1 cellular context compared by ENCODE assay signal in the genomic region with DNA sequence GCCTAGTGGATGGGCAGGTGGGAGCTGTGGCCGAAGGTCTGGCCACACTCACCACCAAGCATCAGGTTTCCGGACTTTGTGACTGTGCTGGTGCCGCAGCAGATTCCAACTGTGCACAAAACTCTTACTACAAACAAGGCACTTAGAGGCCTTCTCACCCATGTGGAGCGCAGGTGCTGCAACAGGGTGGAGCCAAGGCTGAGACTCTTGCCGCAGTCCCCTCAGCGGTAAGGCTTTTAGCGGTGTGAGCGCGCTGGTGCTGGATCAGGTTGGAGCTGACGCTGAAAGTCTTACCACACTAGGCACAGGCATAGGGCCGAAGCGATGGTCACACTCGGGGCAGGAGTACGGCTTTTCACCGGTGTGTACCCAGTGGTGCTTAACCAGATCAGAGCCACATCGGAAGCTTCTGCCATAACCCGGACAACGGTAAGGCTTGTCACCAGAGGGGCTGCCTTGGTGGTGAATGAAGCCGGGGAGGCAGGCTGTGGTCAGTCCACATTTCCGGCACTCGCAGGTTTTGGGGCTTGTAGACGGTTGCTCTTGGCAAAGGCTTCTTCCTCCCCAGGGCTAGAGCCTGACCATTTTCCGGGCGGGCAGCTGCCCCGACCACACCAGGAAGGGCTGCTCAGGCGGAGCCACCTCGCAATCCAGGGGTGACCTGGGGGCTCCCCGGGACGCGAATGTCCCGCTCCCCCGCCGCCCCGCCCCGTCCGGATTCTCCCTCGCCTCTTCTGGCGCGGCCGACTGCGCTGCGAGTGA.
TF ChIP-seq lines count a peak whose summit lies in the region.

No MANE protein-coding gene starts in this region.

TF ChIP-seq in K562, 482 proteins besides CTCF, POLR2A, EP300 and RAD21 (continued from another document and continues in another):
- peak; percentile 56; the same call in 1 of the 2 replicates for TF ChIP-seq TOE1 (IDR thresholded peaks at IDR 0.05; ENCODE audit: borderline replicate concordance)
- no peak for TF ChIP-seq TOE1 (CRISPR knock-in tag; IDR thresholded peaks at IDR 0.05; ENCODE audit: borderline replicate concordance, low read depth)
- TF ChIP-seq, protein P1, sequence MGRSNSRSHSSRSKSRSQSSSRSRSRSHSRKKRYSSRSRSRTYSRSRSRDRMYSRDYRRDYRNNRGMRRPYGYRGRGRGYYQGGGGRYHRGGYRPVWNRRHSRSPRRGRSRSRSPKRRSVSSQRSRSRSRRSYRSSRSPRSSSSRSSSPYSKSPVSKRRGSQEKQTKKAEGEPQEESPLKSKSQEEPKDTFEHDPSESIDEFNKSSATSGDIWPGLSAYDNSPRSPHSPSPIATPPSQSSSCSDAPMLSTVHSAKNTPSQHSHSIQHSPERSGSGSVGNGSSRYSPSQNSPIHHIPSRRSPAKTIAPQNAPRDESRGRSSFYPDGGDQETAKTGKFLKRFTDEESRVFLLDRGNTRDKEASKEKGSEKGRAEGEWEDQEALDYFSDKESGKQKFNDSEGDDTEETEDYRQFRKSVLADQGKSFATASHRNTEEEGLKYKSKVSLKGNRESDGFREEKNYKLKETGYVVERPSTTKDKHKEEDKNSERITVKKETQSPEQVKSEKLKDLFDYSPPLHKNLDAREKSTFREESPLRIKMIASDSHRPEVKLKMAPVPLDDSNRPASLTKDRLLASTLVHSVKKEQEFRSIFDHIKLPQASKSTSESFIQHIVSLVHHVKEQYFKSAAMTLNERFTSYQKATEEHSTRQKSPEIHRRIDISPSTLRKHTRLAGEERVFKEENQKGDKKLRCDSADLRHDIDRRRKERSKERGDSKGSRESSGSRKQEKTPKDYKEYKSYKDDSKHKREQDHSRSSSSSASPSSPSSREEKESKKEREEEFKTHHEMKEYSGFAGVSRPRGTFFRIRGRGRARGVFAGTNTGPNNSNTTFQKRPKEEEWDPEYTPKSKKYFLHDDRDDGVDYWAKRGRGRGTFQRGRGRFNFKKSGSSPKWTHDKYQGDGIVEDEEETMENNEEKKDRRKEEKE (IDR thresholded peaks at IDR 0.05; ENCODE audit: borderline replicate concordance in 1 of 2, control insufficient read depth in 1 of 2, low read depth in 2 of 2, low read length in 1 of 2): no peak
- peak; percentile 81; the same call in 1 of the 2 replicates for TF ChIP-seq XRCC5 (IDR thresholded peaks at IDR 0.05; ENCODE audit: low read depth, low read length)
- TF ChIP-seq, protein P2, sequence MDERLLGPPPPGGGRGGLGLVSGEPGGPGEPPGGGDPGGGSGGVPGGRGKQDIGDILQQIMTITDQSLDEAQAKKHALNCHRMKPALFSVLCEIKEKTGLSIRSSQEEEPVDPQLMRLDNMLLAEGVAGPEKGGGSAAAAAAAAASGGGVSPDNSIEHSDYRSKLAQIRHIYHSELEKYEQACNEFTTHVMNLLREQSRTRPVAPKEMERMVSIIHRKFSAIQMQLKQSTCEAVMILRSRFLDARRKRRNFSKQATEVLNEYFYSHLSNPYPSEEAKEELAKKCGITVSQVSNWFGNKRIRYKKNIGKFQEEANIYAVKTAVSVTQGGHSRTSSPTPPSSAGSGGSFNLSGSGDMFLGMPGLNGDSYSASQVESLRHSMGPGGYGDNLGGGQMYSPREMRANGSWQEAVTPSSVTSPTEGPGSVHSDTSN (CRISPR knock-in tag; IDR thresholded peaks at IDR 0.05; ENCODE audit: low read depth): no peak
- TF ChIP-seq, protein P2 (tag; conservative IDR thresholded peaks at IDR 0.05; ENCODE audit: low read depth): no peak
- 0 out of 2 replicates have a peak, but pooled peaks have one; percentile 47 for TF ChIP-seq E2F3 (CRISPR knock-in tag; IDR thresholded peaks at IDR 0.05)
- TF ChIP-seq JUND (IDR thresholded peaks at IDR 0.05; ENCODE audit: borderline replicate concordance, low read depth, low read length): no peak
- TF ChIP-seq JUND (tag; IDR thresholded peaks at IDR 0.05; ENCODE audit: borderline replicate concordance, low read depth, low read length): no peak
- no peak for TF ChIP-seq ZNF561 (CRISPR knock-in tag; conservative IDR thresholded peaks at IDR 0.05)
- TF ChIP-seq CXXC5 (CRISPR knock-in tag; IDR thresholded peaks at IDR 0.05): peak; percentile 25
- TF ChIP-seq NEUROD1 (IDR thresholded peaks at IDR 0.05; ENCODE audit: borderline replicate concordance, low read depth, low read length, partially characterized antibody): no peak
- TF ChIP-seq NCOA1 (IDR thresholded peaks at IDR 0.05; ENCODE audit: low read depth): 0 out of 2 replicates have a peak, but pooled peaks have one; percentile 20
- peak in 1 of 2 experiments; percentile 9; a peak in 1 of 4 replicates for TF ChIP-seq MAZ (CRISPR knock-in tag; conservative IDR thresholded peaks at IDR 0.05 in 1 of 2, IDR thresholded peaks at IDR 0.05 in 1 of 2)
- TF ChIP-seq L3MBTL2 (IDR thresholded peaks at IDR 0.05): peak; percentile 70
- TF ChIP-seq CBFA2T2 (conservative IDR thresholded peaks at IDR 0.05): no peak
- TF ChIP-seq, protein P3, sequence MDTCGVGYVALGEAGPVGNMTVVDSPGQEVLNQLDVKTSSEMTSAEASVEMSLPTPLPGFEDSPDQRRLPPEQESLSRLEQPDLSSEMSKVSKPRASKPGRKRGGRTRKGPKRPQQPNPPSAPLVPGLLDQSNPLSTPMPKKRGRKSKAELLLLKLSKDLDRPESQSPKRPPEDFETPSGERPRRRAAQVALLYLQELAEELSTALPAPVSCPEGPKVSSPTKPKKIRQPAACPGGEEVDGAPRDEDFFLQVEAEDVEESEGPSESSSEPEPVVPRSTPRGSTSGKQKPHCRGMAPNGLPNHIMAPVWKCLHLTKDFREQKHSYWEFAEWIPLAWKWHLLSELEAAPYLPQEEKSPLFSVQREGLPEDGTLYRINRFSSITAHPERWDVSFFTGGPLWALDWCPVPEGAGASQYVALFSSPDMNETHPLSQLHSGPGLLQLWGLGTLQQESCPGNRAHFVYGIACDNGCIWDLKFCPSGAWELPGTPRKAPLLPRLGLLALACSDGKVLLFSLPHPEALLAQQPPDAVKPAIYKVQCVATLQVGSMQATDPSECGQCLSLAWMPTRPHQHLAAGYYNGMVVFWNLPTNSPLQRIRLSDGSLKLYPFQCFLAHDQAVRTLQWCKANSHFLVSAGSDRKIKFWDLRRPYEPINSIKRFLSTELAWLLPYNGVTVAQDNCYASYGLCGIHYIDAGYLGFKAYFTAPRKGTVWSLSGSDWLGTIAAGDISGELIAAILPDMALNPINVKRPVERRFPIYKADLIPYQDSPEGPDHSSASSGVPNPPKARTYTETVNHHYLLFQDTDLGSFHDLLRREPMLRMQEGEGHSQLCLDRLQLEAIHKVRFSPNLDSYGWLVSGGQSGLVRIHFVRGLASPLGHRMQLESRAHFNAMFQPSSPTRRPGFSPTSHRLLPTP (IDR thresholded peaks at IDR 0.05; ENCODE audit: borderline replicate concordance, extremely low read depth, insufficient read length): no peak
- TF ChIP-seq TAF1 (IDR thresholded peaks at IDR 0.05; ENCODE audit: control insufficient read depth, extremely low read depth, insufficient read depth, low read length, severe bottlenecking): peak; percentile 61
- 0 out of 2 replicates have a peak, but pooled peaks have one; percentile 7 for TF ChIP-seq TCF7 (IDR thresholded peaks at IDR 0.05; ENCODE audit: borderline replicate concordance)
- TF ChIP-seq STAT5A (IDR thresholded peaks at IDR 0.05; ENCODE audit: borderline replicate concordance, low read length): no peak
- TF ChIP-seq ZNF143 (CRISPR knock-in tag; IDR thresholded peaks at IDR 0.05): peak; percentile 57; the same call in 1 of the 2 replicates
- TF ChIP-seq POLR2G (IDR thresholded peaks at IDR 0.05; ENCODE audit: low read depth, low read length): peak; percentile 36; the same call in 1 of the 2 replicates
- TF ChIP-seq NRF1 (conservative IDR thresholded peaks at IDR 0.05 in 1 of 2, IDR thresholded peaks at IDR 0.05 in 1 of 2): peak; percentile 49 to 67; a peak in 3 of 4 replicates
- TF ChIP-seq THRAP3 (IDR thresholded peaks at IDR 0.05; ENCODE audit: borderline replicate concordance): no peak
- TF ChIP-seq BRD4 (IDR thresholded peaks at IDR 0.05): 0 out of 2 replicates have a peak, but pooled peaks have one; percentile 5
- TF ChIP-seq, protein P4, sequence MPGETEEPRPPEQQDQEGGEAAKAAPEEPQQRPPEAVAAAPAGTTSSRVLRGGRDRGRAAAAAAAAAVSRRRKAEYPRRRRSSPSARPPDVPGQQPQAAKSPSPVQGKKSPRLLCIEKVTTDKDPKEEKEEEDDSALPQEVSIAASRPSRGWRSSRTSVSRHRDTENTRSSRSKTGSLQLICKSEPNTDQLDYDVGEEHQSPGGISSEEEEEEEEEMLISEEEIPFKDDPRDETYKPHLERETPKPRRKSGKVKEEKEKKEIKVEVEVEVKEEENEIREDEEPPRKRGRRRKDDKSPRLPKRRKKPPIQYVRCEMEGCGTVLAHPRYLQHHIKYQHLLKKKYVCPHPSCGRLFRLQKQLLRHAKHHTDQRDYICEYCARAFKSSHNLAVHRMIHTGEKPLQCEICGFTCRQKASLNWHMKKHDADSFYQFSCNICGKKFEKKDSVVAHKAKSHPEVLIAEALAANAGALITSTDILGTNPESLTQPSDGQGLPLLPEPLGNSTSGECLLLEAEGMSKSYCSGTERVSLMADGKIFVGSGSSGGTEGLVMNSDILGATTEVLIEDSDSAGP (CRISPR knock-in tag; IDR thresholded peaks at IDR 0.05): no peak
- no peak for TF ChIP-seq SRF (CRISPR knock-in tag; IDR thresholded peaks at IDR 0.05)
- peak; percentile 44; the same call in 1 of the 2 replicates for TF ChIP-seq EP400 (IDR thresholded peaks at IDR 0.05)
- TF ChIP-seq CBX8 (IDR thresholded peaks at IDR 0.05; ENCODE audit: borderline replicate concordance, extremely low read depth, low read depth, low read length, poor library complexity, severe bottlenecking): no peak
- no peak; the same call in 1 of the 2 replicates for TF ChIP-seq ETV5 (CRISPR knock-in tag; IDR thresholded peaks at IDR 0.05; ENCODE audit: low read depth)
- no peak for TF ChIP-seq BACH1 (tag; IDR thresholded peaks at IDR 0.05)
- TF ChIP-seq CHD2 (IDR thresholded peaks at IDR 0.05; ENCODE audit: low read depth, low read length): no peak
- TF ChIP-seq PPARD (CRISPR knock-in tag; IDR thresholded peaks at IDR 0.05): no peak
- TF ChIP-seq, protein P5, sequence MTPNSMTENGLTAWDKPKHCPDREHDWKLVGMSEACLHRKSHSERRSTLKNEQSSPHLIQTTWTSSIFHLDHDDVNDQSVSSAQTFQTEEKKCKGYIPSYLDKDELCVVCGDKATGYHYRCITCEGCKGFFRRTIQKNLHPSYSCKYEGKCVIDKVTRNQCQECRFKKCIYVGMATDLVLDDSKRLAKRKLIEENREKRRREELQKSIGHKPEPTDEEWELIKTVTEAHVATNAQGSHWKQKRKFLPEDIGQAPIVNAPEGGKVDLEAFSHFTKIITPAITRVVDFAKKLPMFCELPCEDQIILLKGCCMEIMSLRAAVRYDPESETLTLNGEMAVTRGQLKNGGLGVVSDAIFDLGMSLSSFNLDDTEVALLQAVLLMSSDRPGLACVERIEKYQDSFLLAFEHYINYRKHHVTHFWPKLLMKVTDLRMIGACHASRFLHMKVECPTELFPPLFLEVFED (CRISPR knock-in tag; conservative IDR thresholded peaks at IDR 0.05): no peak
- no peak for TF ChIP-seq MYBL2 (IDR thresholded peaks at IDR 0.05; ENCODE audit: low read depth)
- TF ChIP-seq MYBL2 (CRISPR knock-in tag; IDR thresholded peaks at IDR 0.05; ENCODE audit: borderline replicate concordance): no peak
